8 cellular contexts compared by ENCODE assay signal in genomic region chr9:121213136-121213806, GRCh38. TPM values are rescaled to one million over a fixed set of nuclear protein-coding genes. Genes with fewer than 3 reads are reported as not detected.
A peak's percentile ranks its signal among the peaks of the same experiment; 100 is the strongest.
DNase-seq lines count a peak whose midpoint lies in the region; ATAC-seq and TF ChIP-seq lines count a peak whose summit lies in the region.

No MANE protein-coding gene starts in this region.

- H3K4me3 Mint-ChIP-seq in activated T-cell treated with anti-CD3 and anti-CD28 coated beads, Interleukin-2, amount 50 U/mL, for 72 hours = no peak overlapping the region
- no peak overlapping the region for H3K4me3 Mint-ChIP-seq in nephron progenitor cell
- H3K4me3 Mint-ChIP-seq in stimulated activated memory B cell treated with anti-CD40 and anti-IgM and Interleukin-4, amounts not matched to agents 10 μg/mL and 1 μg/mL and 100 μg/mL, for 72 hours = no peak overlapping the region

- DNase-seq in GF-D8 (lab: John Stamatoyannopoulos, UW) = peak; percentile 64
- DNase-seq in KG1 (lab: John Stamatoyannopoulos, UW) = peak; percentile 62
- peak; percentile 76 to 79 for DNase-seq in activated T-cell treated with anti-CD3 and anti-CD28 coated beads, Interleukin-2, amount 50 U/mL, for 72 hours
- peak; percentile 91 for DNase-seq in fibroblast of peridontal ligament (ENCODE audit: extremely low read depth)
- DNase-seq in nephron progenitor cell = peak; percentile 89

- H3K36me3 Mint-ChIP-seq in activated T-cell treated with anti-CD3 and anti-CD28 coated beads, Interleukin-2, amount 50 U/mL, for 72 hours (ENCODE audit: insufficient read depth in 2 of 2) = no peaks in the 10 kb centered on the region
- H3K36me3 Mint-ChIP-seq in nephron progenitor cell (ENCODE audit: low read depth) = no peaks in the 10 kb centered on the region
- peaks cover 53% of the 10 kb centered on the region for H3K36me3 Mint-ChIP-seq in stimulated activated memory B cell treated with anti-CD40 and anti-IgM and Interleukin-4, amounts not matched to agents 10 μg/mL and 1 μg/mL and 100 μg/mL, for 72 hours

- H3K27ac Mint-ChIP-seq in activated T-cell treated with anti-CD3 and anti-CD28 coated beads, Interleukin-2, amount 50 U/mL, for 72 hours = no peak overlapping the region
- no peak overlapping the region for H3K27ac Mint-ChIP-seq in nephron progenitor cell
- peak overlapping the region; percentile 29 for H3K27ac Mint-ChIP-seq in stimulated activated memory B cell treated with anti-CD40 and anti-IgM and Interleukin-4, amounts not matched to agents 10 μg/mL and 1 μg/mL and 100 μg/mL, for 72 hours

- H3K9me3 Mint-ChIP-seq in activated T-cell treated with anti-CD3 and anti-CD28 coated beads, Interleukin-2, amount 50 U/mL, for 72 hours = no peaks in the 10 kb centered on the region
- no peaks in the 10 kb centered on the region for H3K9me3 Mint-ChIP-seq in nephron progenitor cell
- no peaks in the 10 kb centered on the region for H3K9me3 Mint-ChIP-seq in stimulated activated memory B cell treated with anti-CD40 and anti-IgM and Interleukin-4, amounts not matched to agents 10 μg/mL and 1 μg/mL and 100 μg/mL, for 72 hours

- no peaks in the 10 kb centered on the region for H3K27me3 Mint-ChIP-seq in activated T-cell treated with anti-CD3 and anti-CD28 coated beads, Interleukin-2, amount 50 U/mL, for 72 hours (ENCODE audit: low read depth)
- H3K27me3 Mint-ChIP-seq in nephron progenitor cell (ENCODE audit: low read depth, poor library complexity) = peaks cover 9% of the 10 kb centered on the region
- H3K27me3 Mint-ChIP-seq in stimulated activated memory B cell treated with anti-CD40 and anti-IgM and Interleukin-4, amounts not matched to agents 10 μg/mL and 1 μg/mL and 100 μg/mL, for 72 hours = no peaks in the 10 kb centered on the region

- peaks cover 16% of the 10 kb centered on the region for H3K4me1 Mint-ChIP-seq in activated T-cell treated with anti-CD3 and anti-CD28 coated beads, Interleukin-2, amount 50 U/mL, for 72 hours (ENCODE audit: low read depth)
- H3K4me1 Mint-ChIP-seq in nephron progenitor cell = no peaks in the 10 kb centered on the region
- peaks cover 45% of the 10 kb centered on the region for H3K4me1 Mint-ChIP-seq in stimulated activated memory B cell treated with anti-CD40 and anti-IgM and Interleukin-4, amounts not matched to agents 10 μg/mL and 1 μg/mL and 100 μg/mL, for 72 hours

- peak; percentile 94 for TF ChIP-seq CTCF in nephron progenitor cell (IDR thresholded peaks at IDR 0.05)

- ATAC-seq in activated T-cell treated with anti-CD3 and anti-CD28 coated beads, Interleukin-2, amount 50 U/mL, for 72 hours (replicated peaks in 1 of 2) = peak; percentile 76 to 81
- peak; percentile 63 for ATAC-seq in stimulated activated memory B cell treated with anti-CD40 and anti-IgM and Interleukin-4, amounts not matched to agents 10 μg/mL and 1 μg/mL and 100 μg/mL, for 72 hours
- ATAC-seq in GM21360 (IDR thresholded peaks at IDR 0.05; ENCODE audit: unreplicated experiment) = no peak

TF ChIP-seq in PFSK-1, 5 proteins besides CTCF, POLR2A, EP300 and RAD21:
- TF ChIP-seq FOXP2 (optimal IDR thresholded peaks at IDR 0.05; ENCODE audit: borderline replicate concordance, extremely low read depth, extremely low read length, insufficient read depth) (peak; percentile 63), POLR2AphosphoS5 (IDR thresholded peaks at IDR 0.05; ENCODE audit: low read depth, low read length) (no peak)

RNA-seq across cellular contexts. Expression of gene RAB14, which starts 11.6 kb away (rescaled TPM):
- polyA plus RNA-seq in PFSK-1 (2012; ENCODE audit: insufficient read length, low read depth) = 25.8 TPM
- total RNA-seq in activated T-cell treated with anti-CD3 and anti-CD28 coated beads, Interleukin-2, amount 50 U/mL, for 72 hours = 10 to 100 TPM; 56.2 to 63.7 TPM

RNA-seq across cellular contexts. Expression of gene GSN, which starts 54.7 kb away (rescaled TPM):
- polyA plus RNA-seq in PFSK-1 (2012; ENCODE audit: insufficient read length, low read depth) = 5.4 TPM
- 1 to 10 TPM; 3.6 to 4.0 TPM for total RNA-seq in activated T-cell treated with anti-CD3 and anti-CD28 coated beads, Interleukin-2, amount 50 U/mL, for 72 hours
